ENCODE assay signal across 1 cellular context in genomic region chr20:53942121-53942816, GRCh38.
TF ChIP-seq lines count a peak whose summit lies in the region.

No MANE protein-coding gene starts in this region.

TF ChIP-seq in HepG2, 621 proteins besides CTCF, POLR2A, EP300 and RAD21 (continued from another document and continues in another):
- no peak for TF ChIP-seq ZSCAN5A (CRISPR knock-in tag; IDR thresholded peaks at IDR 0.05; ENCODE audit: borderline replicate concordance)
- TF ChIP-seq NFYB (CRISPR knock-in tag; IDR thresholded peaks at IDR 0.05), result no peak
- no peak for TF ChIP-seq HOXA5 (CRISPR knock-in tag; IDR thresholded peaks at IDR 0.05)
- no peak for TF ChIP-seq ZFP36L2 (CRISPR knock-in tag; IDR thresholded peaks at IDR 0.05)
- TF ChIP-seq ZFP62 (CRISPR knock-in tag; IDR thresholded peaks at IDR 0.05), result no peak
- no peak for TF ChIP-seq KDM5B (CRISPR knock-in tag; IDR thresholded peaks at IDR 0.05; ENCODE audit: borderline replicate concordance)
- TF ChIP-seq NR0B2 (CRISPR knock-in tag; IDR thresholded peaks at IDR 0.05), result no peak
- TF ChIP-seq ZNF574 (CRISPR knock-in tag; IDR thresholded peaks at IDR 0.05), result 0 out of 2 replicates have a peak, but pooled peaks have one; percentile 21
- no peak for TF ChIP-seq ZNF878 (CRISPR knock-in tag; IDR thresholded peaks at IDR 0.05)
- no peak for TF ChIP-seq HNRNPH1 (optimal IDR thresholded peaks at IDR 0.05; ENCODE audit: low read depth, low read length)
- TF ChIP-seq PATZ1 (CRISPR knock-in tag; IDR thresholded peaks at IDR 0.05), result no peak
- no peak for TF ChIP-seq ZNF782 (CRISPR knock-in tag; IDR thresholded peaks at IDR 0.05; ENCODE audit: borderline replicate concordance)
- no peak for TF ChIP-seq RFX5 (IDR thresholded peaks at IDR 0.05; ENCODE audit: low read depth, low read length)
- no peak for TF ChIP-seq WIZ (CRISPR knock-in tag; IDR thresholded peaks at IDR 0.05)
- TF ChIP-seq ZMYM3 (CRISPR knock-in tag; IDR thresholded peaks at IDR 0.05), result no peak
- no peak for TF ChIP-seq TFDP2 (CRISPR knock-in tag; IDR thresholded peaks at IDR 0.05)
- no peak for TF ChIP-seq ZNF317 (CRISPR knock-in tag; IDR thresholded peaks at IDR 0.05)
- no peak for TF ChIP-seq KLF6 (CRISPR knock-in tag; IDR thresholded peaks at IDR 0.05)
- no peak for TF ChIP-seq FLYWCH1 (CRISPR knock-in tag; IDR thresholded peaks at IDR 0.05)
- TF ChIP-seq ZNF543 (CRISPR knock-in tag; IDR thresholded peaks at IDR 0.05), result no peak
- no peak for TF ChIP-seq MNT (IDR thresholded peaks at IDR 0.05)
- no peak for TF ChIP-seq HIVEP1 (CRISPR knock-in tag; IDR thresholded peaks at IDR 0.05)
- TF ChIP-seq RFXAP (CRISPR knock-in tag; IDR thresholded peaks at IDR 0.05; ENCODE audit: borderline replicate concordance), result 0 out of 2 replicates have a peak, but pooled peaks have one; percentile 20
- TF ChIP-seq ZNF674 (CRISPR knock-in tag; IDR thresholded peaks at IDR 0.05; ENCODE audit: low read depth), result no peak
- 0 out of 2 replicates have a peak, but pooled peaks have one; percentile 8 for TF ChIP-seq FOXC1 (CRISPR knock-in tag; IDR thresholded peaks at IDR 0.05; ENCODE audit: borderline replicate concordance)
- no peak for TF ChIP-seq ZFP82 (CRISPR knock-in tag; IDR thresholded peaks at IDR 0.05; ENCODE audit: borderline replicate concordance)
- no peak for TF ChIP-seq SMAD3 (CRISPR knock-in tag; IDR thresholded peaks at IDR 0.05)
- TF ChIP-seq BRD4 (CRISPR knock-in tag; IDR thresholded peaks at IDR 0.05), result 0 out of 2 replicates have a peak, but pooled peaks have one; percentile 44
- TF ChIP-seq SMC3 (IDR thresholded peaks at IDR 0.05; ENCODE audit: low read length), result no peak
- TF ChIP-seq TBL1XR1 (IDR thresholded peaks at IDR 0.05; ENCODE audit: borderline replicate concordance, low read length, partially characterized antibody), result no peak
- no peak for TF ChIP-seq ZKSCAN1 (IDR thresholded peaks at IDR 0.05; ENCODE audit: low read length)
- TF ChIP-seq SIX1 (CRISPR knock-in tag; IDR thresholded peaks at IDR 0.05; ENCODE audit: borderline replicate concordance), result no peak
- TF ChIP-seq SNAI1 (CRISPR knock-in tag; IDR thresholded peaks at IDR 0.05; ENCODE audit: borderline replicate concordance), result no peak
- TF ChIP-seq ZFP37 (CRISPR knock-in tag; IDR thresholded peaks at IDR 0.05; ENCODE audit: borderline replicate concordance), result no peak
- TF ChIP-seq RAD51 (IDR thresholded peaks at IDR 0.05; ENCODE audit: borderline replicate concordance), result no peak
- peak; percentile 22; the same call in 1 of the 2 replicates for TF ChIP-seq ZNF232 (CRISPR knock-in tag; IDR thresholded peaks at IDR 0.05; ENCODE audit: borderline replicate concordance)
- TF ChIP-seq ZNF136 (CRISPR knock-in tag; IDR thresholded peaks at IDR 0.05; ENCODE audit: low read depth), result no peak
- no peak for TF ChIP-seq ZNF550 (CRISPR knock-in tag; IDR thresholded peaks at IDR 0.05; ENCODE audit: borderline replicate concordance)
- TF ChIP-seq POLR2AphosphoS2 (IDR thresholded peaks at IDR 0.05; ENCODE audit: low read depth, low read length), result no peak
- TF ChIP-seq NR3C1 (CRISPR knock-in tag; IDR thresholded peaks at IDR 0.05), result no peak
- no peak for TF ChIP-seq TSC22D2 (CRISPR knock-in tag; IDR thresholded peaks at IDR 0.05; ENCODE audit: borderline replicate concordance)
- TF ChIP-seq NR1H2 (CRISPR knock-in tag; IDR thresholded peaks at IDR 0.05; ENCODE audit: borderline replicate concordance, low read depth), result no peak
- no peak for TF ChIP-seq HNRNPL (IDR thresholded peaks at IDR 0.05; ENCODE audit: low read depth, low read length)
- no peak for TF ChIP-seq ARID4A (CRISPR knock-in tag; IDR thresholded peaks at IDR 0.05; ENCODE audit: borderline replicate concordance)
- no peak for TF ChIP-seq ZNF451 (CRISPR knock-in tag; IDR thresholded peaks at IDR 0.05)
- TF ChIP-seq ZNF282 (IDR thresholded peaks at IDR 0.05; ENCODE audit: partially characterized antibody), result no peak
- no peak for TF ChIP-seq ETV6 (CRISPR knock-in tag; conservative IDR thresholded peaks at IDR 0.05)
- no peak for TF ChIP-seq ARID3A (IDR thresholded peaks at IDR 0.05; ENCODE audit: low read depth, low read length)
- TF ChIP-seq JUNB (CRISPR knock-in tag; IDR thresholded peaks at IDR 0.05; ENCODE audit: borderline replicate concordance), result no peak
- TF ChIP-seq ZNF740 (CRISPR knock-in tag; IDR thresholded peaks at IDR 0.05), result no peak
- no peak for TF ChIP-seq ZNF484 (CRISPR knock-in tag; IDR thresholded peaks at IDR 0.05; ENCODE audit: borderline replicate concordance, low read depth)
- no peak for TF ChIP-seq AHR (CRISPR knock-in tag; IDR thresholded peaks at IDR 0.05)
- TF ChIP-seq PHF8 (CRISPR knock-in tag; IDR thresholded peaks at IDR 0.05), result peak; percentile 3; the same call in 1 of the 2 replicates
- TF ChIP-seq ZNF180 (CRISPR knock-in tag; IDR thresholded peaks at IDR 0.05; ENCODE audit: borderline replicate concordance, low read depth), result no peak
- TF ChIP-seq SALL2 (CRISPR knock-in tag; IDR thresholded peaks at IDR 0.05), result no peak
